1 cellular context compared by ENCODE assay signal in the genomic region with DNA sequence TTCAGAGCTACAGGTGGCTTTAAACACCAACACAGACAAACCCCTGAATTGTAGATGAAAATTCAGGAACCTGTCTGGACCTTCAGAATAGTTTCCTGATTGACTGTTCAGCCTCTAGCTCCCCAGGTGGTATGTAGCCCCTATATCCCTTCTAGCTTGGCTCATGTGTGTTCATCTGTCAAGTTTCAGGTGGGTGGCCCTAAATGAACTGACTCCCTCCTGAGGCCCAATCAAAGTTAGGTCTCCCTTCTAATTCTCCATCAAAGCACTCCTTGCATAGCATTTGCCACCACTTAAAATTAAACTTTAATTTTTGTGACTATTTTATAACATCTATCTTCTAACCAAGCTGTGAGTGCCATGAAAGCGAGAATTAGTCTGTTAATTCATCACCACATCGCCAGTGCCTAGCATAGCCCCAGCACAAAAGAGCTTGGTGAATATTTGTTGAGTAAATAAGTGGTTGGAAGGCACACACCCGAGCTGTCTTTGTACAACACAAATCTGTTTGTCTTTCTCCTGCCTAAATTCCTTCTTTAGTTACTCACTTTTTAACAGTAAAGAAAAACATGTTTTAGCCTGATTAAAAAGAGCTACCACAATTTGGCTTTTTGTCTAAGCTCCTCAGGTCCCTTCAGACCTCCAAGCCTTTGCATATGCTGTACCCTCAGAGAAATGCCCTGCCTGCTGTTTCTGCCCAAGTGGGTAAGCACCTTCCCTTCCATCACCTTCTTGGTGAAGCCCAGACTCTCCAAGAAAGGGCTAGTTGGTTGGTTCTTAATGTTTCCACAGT.
TF ChIP-seq lines count a peak whose summit lies in the region.

No MANE protein-coding gene starts in this region.

TF ChIP-seq in HepG2, 621 proteins besides CTCF, POLR2A, EP300 and RAD21 (continued from another document and continues in another):
- TF ChIP-seq, protein P1, sequence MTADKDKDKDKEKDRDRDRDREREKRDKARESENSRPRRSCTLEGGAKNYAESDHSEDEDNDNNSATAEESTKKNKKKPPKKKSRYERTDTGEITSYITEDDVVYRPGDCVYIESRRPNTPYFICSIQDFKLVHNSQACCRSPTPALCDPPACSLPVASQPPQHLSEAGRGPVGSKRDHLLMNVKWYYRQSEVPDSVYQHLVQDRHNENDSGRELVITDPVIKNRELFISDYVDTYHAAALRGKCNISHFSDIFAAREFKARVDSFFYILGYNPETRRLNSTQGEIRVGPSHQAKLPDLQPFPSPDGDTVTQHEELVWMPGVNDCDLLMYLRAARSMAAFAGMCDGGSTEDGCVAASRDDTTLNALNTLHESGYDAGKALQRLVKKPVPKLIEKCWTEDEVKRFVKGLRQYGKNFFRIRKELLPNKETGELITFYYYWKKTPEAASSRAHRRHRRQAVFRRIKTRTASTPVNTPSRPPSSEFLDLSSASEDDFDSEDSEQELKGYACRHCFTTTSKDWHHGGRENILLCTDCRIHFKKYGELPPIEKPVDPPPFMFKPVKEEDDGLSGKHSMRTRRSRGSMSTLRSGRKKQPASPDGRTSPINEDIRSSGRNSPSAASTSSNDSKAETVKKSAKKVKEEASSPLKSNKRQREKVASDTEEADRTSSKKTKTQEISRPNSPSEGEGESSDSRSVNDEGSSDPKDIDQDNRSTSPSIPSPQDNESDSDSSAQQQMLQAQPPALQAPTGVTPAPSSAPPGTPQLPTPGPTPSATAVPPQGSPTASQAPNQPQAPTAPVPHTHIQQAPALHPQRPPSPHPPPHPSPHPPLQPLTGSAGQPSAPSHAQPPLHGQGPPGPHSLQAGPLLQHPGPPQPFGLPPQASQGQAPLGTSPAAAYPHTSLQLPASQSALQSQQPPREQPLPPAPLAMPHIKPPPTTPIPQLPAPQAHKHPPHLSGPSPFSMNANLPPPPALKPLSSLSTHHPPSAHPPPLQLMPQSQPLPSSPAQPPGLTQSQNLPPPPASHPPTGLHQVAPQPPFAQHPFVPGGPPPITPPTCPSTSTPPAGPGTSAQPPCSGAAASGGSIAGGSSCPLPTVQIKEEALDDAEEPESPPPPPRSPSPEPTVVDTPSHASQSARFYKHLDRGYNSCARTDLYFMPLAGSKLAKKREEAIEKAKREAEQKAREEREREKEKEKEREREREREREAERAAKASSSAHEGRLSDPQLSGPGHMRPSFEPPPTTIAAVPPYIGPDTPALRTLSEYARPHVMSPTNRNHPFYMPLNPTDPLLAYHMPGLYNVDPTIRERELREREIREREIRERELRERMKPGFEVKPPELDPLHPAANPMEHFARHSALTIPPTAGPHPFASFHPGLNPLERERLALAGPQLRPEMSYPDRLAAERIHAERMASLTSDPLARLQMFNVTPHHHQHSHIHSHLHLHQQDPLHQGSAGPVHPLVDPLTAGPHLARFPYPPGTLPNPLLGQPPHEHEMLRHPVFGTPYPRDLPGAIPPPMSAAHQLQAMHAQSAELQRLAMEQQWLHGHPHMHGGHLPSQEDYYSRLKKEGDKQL (CRISPR knock-in tag; IDR thresholded peaks at IDR 0.05; ENCODE audit: low read depth), result peak; percentile 86
- TF ChIP-seq NKX3-1 (CRISPR knock-in tag; IDR thresholded peaks at IDR 0.05) (0 out of 2 replicates have a peak, but pooled peaks have one; percentile 56), SMARCC2 (IDR thresholded peaks at IDR 0.05) (no peak), ZNF274 (CRISPR knock-in tag; IDR thresholded peaks at IDR 0.05) (no peak), FOXP1 (IDR thresholded peaks at IDR 0.05) (no peak), FOXP1 (CRISPR knock-in tag; IDR thresholded peaks at IDR 0.05) (peak; percentile 81), ZNF790 (CRISPR knock-in tag; IDR thresholded peaks at IDR 0.05; ENCODE audit: borderline replicate concordance) (no peak), ISL2 (CRISPR knock-in tag; IDR thresholded peaks at IDR 0.05) (peak; percentile 82; the same call in 1 of the 2 replicates), ZNF776 (CRISPR knock-in tag; IDR thresholded peaks at IDR 0.05) (no peak), BCL6 (CRISPR knock-in tag; IDR thresholded peaks at IDR 0.05) (peak; percentile 83), NR2C2 (CRISPR knock-in tag; IDR thresholded peaks at IDR 0.05; ENCODE audit: borderline replicate concordance) (no peak), DR1 (CRISPR knock-in tag; IDR thresholded peaks at IDR 0.05) (no peak), SIN3B (IDR thresholded peaks at IDR 0.05; ENCODE audit: low read length) (no peak), NR2F2 (IDR thresholded peaks at IDR 0.05; ENCODE audit: borderline replicate concordance, low read depth) (0 out of 2 replicates have a peak, but pooled peaks have one; percentile 39), ZNF33A (CRISPR knock-in tag; IDR thresholded peaks at IDR 0.05; ENCODE audit: borderline replicate concordance) (no peak), TSC22D2 (CRISPR knock-in tag; IDR thresholded peaks at IDR 0.05; ENCODE audit: borderline replicate concordance) (no peak), ELF1 (CRISPR knock-in tag; IDR thresholded peaks at IDR 0.05) (no peak), ZNF441 (CRISPR knock-in tag; IDR thresholded peaks at IDR 0.05; ENCODE audit: borderline replicate concordance) (no peak), ELF3 (CRISPR knock-in tag; IDR thresholded peaks at IDR 0.05) (peak; percentile 39; the same call in 1 of the 2 replicates), SRSF1 (optimal IDR thresholded peaks at IDR 0.05; ENCODE audit: low read depth, low read length) (no peak), TCF7L2 (IDR thresholded peaks at IDR 0.05; ENCODE audit: low read depth, low read length) (no peak), ZNF7 (CRISPR knock-in tag; IDR thresholded peaks at IDR 0.05) (no peak), RORA (CRISPR knock-in tag; IDR thresholded peaks at IDR 0.05) (no peak), ZNF34 (CRISPR knock-in tag; IDR thresholded peaks at IDR 0.05; ENCODE audit: borderline replicate concordance) (no peak), ZNF616 (CRISPR knock-in tag; IDR thresholded peaks at IDR 0.05; ENCODE audit: low read depth) (no peak), ZNF564 (CRISPR knock-in tag; IDR thresholded peaks at IDR 0.05) (no peak), GLI4 (CRISPR knock-in tag; IDR thresholded peaks at IDR 0.05; ENCODE audit: borderline replicate concordance) (no peak), ZNF670 (CRISPR knock-in tag; IDR thresholded peaks at IDR 0.05; ENCODE audit: borderline replicate concordance) (no peak), ZBTB38 (CRISPR knock-in tag; IDR thresholded peaks at IDR 0.05) (no peak), GATAD2A (CRISPR knock-in tag; IDR thresholded peaks at IDR 0.05) (peak; percentile 80), ZNF557 (CRISPR knock-in tag; IDR thresholded peaks at IDR 0.05) (no peak), CBX5 (CRISPR knock-in tag; IDR thresholded peaks at IDR 0.05; ENCODE audit: borderline replicate concordance) (no peak), XRCC5 (optimal IDR thresholded peaks at IDR 0.05; ENCODE audit: low read length) (no peak), MXI1 (IDR thresholded peaks at IDR 0.05; ENCODE audit: borderline replicate concordance, low read depth, low read length) (no peak), MIXL1 (CRISPR knock-in tag; IDR thresholded peaks at IDR 0.05) (peak; percentile 74; the same call in 1 of the 2 replicates), REL (CRISPR knock-in tag; conservative IDR thresholded peaks at IDR 0.05) (no peak), HHEX (CRISPR knock-in tag; IDR thresholded peaks at IDR 0.05) (peak; percentile 87), TOE1 (CRISPR knock-in tag; IDR thresholded peaks at IDR 0.05) (no peak), JUN (CRISPR knock-in tag; IDR thresholded peaks at IDR 0.05) (0 out of 2 replicates have a peak, but pooled peaks have one; percentile 44), TBX2 (CRISPR knock-in tag; IDR thresholded peaks at IDR 0.05; ENCODE audit: borderline replicate concordance) (peak; percentile 95)
- TF ChIP-seq, protein P2, sequence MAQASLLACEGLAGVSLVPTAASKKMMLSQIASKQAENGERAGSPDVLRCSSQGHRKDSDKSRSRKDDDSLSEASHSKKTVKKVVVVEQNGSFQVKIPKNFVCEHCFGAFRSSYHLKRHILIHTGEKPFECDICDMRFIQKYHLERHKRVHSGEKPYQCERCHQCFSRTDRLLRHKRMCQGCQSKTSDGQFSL (CRISPR knock-in tag; IDR thresholded peaks at IDR 0.05), result no peak
- TF ChIP-seq, protein P3, sequence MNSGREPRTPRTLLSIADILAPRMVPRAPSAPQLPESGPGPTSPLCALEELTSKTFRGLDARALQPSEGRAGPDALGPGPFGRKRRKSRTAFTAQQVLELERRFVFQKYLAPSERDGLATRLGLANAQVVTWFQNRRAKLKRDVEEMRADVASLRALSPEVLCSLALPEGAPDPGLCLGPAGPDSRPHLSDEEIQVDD (CRISPR knock-in tag; IDR thresholded peaks at IDR 0.05; ENCODE audit: borderline replicate concordance), result no peak
- TF ChIP-seq, protein P4, sequence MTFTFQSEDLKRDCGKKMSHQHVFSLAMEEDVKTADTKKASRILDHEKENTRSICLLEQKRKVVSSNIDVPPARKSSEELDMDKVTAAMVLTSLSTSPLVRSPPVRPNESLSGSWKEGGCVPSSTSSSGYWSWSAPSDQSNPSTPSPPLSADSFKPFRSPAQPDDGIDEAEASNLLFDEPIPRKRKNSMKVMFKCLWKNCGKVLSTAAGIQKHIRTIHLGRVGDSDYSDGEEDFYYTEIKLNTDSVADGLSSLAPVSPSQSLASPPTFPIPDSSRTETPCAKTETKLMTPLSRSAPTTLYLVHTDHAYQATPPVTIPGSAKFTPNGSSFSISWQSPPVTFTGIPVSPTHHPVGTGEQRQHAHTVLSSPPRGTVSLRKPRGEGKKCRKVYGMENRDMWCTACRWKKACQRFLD (CRISPR knock-in tag; IDR thresholded peaks at IDR 0.05; ENCODE audit: borderline replicate concordance), result no peak
- TF ChIP-seq, protein P5, sequence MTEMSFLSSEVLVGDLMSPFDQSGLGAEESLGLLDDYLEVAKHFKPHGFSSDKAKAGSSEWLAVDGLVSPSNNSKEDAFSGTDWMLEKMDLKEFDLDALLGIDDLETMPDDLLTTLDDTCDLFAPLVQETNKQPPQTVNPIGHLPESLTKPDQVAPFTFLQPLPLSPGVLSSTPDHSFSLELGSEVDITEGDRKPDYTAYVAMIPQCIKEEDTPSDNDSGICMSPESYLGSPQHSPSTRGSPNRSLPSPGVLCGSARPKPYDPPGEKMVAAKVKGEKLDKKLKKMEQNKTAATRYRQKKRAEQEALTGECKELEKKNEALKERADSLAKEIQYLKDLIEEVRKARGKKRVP (CRISPR knock-in tag; IDR thresholded peaks at IDR 0.05), result 0 out of 4 replicates have a peak, but pooled peaks of 1 of the 2 experiments have one; percentile 28
- TF ChIP-seq, protein P6, sequence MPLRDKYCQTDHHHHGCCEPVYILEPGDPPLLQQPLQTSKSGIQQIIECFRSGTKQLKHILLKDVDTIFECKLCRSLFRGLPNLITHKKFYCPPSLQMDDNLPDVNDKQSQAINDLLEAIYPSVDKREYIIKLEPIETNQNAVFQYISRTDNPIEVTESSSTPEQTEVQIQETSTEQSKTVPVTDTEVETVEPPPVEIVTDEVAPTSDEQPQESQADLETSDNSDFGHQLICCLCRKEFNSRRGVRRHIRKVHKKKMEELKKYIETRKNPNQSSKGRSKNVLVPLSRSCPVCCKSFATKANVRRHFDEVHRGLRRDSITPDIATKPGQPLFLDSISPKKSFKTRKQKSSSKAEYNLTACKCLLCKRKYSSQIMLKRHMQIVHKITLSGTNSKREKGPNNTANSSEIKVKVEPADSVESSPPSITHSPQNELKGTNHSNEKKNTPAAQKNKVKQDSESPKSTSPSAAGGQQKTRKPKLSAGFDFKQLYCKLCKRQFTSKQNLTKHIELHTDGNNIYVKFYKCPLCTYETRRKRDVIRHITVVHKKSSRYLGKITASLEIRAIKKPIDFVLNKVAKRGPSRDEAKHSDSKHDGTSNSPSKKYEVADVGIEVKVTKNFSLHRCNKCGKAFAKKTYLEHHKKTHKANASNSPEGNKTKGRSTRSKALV (CRISPR knock-in tag; IDR thresholded peaks at IDR 0.05), result no peak
- TF ChIP-seq, protein P7, sequence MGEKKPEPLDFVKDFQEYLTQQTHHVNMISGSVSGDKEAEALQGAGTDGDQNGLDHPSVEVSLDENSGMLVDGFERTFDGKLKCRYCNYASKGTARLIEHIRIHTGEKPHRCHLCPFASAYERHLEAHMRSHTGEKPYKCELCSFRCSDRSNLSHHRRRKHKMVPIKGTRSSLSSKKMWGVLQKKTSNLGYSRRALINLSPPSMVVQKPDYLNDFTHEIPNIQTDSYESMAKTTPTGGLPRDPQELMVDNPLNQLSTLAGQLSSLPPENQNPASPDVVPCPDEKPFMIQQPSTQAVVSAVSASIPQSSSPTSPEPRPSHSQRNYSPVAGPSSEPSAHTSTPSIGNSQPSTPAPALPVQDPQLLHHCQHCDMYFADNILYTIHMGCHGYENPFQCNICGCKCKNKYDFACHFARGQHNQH (CRISPR knock-in tag; IDR thresholded peaks at IDR 0.05), result 0 out of 2 replicates have a peak, but pooled peaks have one; percentile 20
- TF ChIP-seq, protein P8, sequence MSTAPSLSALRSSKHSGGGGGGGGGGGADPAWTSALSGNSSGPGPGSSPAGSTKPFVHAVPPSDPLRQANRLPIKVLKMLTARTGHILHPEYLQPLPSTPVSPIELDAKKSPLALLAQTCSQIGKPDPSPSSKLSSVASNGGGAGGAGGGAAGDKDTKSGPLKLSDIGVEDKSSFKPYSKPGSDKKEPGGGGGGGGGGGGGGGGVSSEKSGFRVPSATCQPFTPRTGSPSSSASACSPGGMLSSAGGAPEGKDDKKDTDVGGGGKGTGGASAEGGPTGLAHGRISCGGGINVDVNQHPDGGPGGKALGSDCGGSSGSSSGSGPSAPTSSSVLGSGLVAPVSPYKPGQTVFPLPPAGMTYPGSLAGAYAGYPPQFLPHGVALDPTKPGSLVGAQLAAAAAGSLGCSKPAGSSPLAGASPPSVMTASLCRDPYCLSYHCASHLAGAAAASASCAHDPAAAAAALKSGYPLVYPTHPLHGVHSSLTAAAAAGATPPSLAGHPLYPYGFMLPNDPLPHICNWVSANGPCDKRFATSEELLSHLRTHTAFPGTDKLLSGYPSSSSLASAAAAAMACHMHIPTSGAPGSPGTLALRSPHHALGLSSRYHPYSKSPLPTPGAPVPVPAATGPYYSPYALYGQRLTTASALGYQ (CRISPR knock-in tag; IDR thresholded peaks at IDR 0.05), result peak; percentile 80
- TF ChIP-seq, protein P9, sequence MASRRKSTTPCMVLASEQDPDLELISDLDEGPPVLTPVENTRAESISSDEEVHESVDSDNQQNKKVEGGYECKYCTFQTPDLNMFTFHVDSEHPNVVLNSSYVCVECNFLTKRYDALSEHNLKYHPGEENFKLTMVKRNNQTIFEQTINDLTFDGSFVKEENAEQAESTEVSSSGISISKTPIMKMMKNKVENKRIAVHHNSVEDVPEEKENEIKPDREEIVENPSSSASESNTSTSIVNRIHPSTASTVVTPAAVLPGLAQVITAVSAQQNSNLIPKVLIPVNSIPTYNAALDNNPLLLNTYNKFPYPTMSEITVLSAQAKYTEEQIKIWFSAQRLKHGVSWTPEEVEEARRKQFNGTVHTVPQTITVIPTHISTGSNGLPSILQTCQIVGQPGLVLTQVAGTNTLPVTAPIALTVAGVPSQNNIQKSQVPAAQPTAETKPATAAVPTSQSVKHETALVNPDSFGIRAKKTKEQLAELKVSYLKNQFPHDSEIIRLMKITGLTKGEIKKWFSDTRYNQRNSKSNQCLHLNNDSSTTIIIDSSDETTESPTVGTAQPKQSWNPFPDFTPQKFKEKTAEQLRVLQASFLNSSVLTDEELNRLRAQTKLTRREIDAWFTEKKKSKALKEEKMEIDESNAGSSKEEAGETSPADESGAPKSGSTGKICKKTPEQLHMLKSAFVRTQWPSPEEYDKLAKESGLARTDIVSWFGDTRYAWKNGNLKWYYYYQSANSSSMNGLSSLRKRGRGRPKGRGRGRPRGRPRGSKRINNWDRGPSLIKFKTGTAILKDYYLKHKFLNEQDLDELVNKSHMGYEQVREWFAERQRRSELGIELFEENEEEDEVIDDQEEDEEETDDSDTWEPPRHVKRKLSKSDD (CRISPR knock-in tag; IDR thresholded peaks at IDR 0.05; ENCODE audit: low read depth), result no peak
- TF ChIP-seq, protein P10, sequence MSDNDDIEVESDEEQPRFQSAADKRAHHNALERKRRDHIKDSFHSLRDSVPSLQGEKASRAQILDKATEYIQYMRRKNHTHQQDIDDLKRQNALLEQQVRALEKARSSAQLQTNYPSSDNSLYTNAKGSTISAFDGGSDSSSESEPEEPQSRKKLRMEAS (IDR thresholded peaks at IDR 0.05), result 0 out of 2 replicates have a peak, but pooled peaks have one; percentile 16
